Comparison of ENCODE assay signal across 17 cellular contexts in the genomic region with DNA sequence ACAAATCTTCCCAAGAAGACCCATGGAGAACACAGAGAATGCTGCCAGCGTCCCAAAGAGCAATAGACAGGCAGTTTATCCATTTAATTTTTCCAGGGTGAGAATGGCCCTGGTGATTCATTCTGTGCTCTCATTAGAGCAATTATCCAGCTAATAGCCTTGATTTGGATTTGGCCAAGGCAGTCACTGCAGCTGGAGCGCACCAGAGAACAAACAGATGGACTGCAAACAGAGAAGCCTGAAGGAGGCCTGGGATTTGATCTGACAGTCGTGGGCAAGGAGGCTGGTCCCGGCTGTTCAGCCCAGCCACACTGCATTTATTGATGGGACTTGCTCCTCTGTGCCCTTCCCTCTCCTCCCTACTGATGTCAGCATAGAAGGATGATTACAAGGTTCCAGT.
"Had no signal": no experiment of that assay in that cellular context is flagged by ENCODE, and none has a peak within 500 bp of the region (broad histone marks: within the 10 kb centered on the region; RNA-seq: fewer than 3 reads in every experiment).

No MANE protein-coding gene starts in this region.

- H3K4me1 Mint-ChIP-seq: nephron progenitor cell had no signal

- H3K27ac Mint-ChIP-seq: naive thymus-derived CD4-positive, alpha-beta T cell; nephron progenitor cell had no signal

- H3K4me3 Mint-ChIP-seq: naive thymus-derived CD4-positive, alpha-beta T cell; nephron progenitor cell had no signal

- ATAC-seq: gastroesophageal sphincter; naive thymus-derived CD4-positive, alpha-beta T cell; psoas muscle had no signal

- DNase-seq: cortex of kidney; effector memory CD4-positive, alpha-beta T cell; esophagus squamous epithelium; foreskin fibroblast; kidney glomerular epithelial cell; mammary epithelial cell; naive thymus-derived CD4-positive, alpha-beta T cell; nephron progenitor cell; psoas muscle; retina; sigmoid colon; stimulated activated CD4-positive, alpha-beta T cell treated with anti-CD3 and anti-CD28 coated beads, Interleukin-2, amount 100 ng/mL, for 24 hours; stimulated activated CD4-positive, alpha-beta T cell treated with anti-CD3 and anti-CD28 coated beads, Interleukin-4, amount 100 ng/mL, for 4 hours; stimulated activated naive CD4-positive, alpha-beta T cell; stomach; transverse colon had no signal
